In genomic region chr10:72335394-72336258, GRCh38 we compare ENCODE assay signal across 2 cellular contexts.
A peak's percentile ranks its signal among the peaks of the same experiment; 100 is the strongest.
TF ChIP-seq lines count a peak whose summit lies in the region.

No MANE protein-coding gene starts in this region.

TF ChIP-seq in HCT116, 20 proteins besides CTCF, POLR2A, EP300 and RAD21 (continued from another document):
- TF ChIP-seq CBX3 (IDR thresholded peaks at IDR 0.05; ENCODE audit: low read depth), result no peak
- TF ChIP-seq ATF3 (IDR thresholded peaks at IDR 0.05), result no peak
- TF ChIP-seq ZBTB33 (IDR thresholded peaks at IDR 0.05; ENCODE audit: extremely low read depth, insufficient replicate concordance, low read length), result no peak
- TF ChIP-seq CEBPB (IDR thresholded peaks at IDR 0.05; ENCODE audit: low read depth), result no peak
- no peak for TF ChIP-seq REST (IDR thresholded peaks at IDR 0.05; ENCODE audit: low read depth)
- no peak for TF ChIP-seq POLR2AphosphoS5 (IDR thresholded peaks at IDR 0.05; ENCODE audit: low read depth, low read length)
- TF ChIP-seq SP1 (IDR thresholded peaks at IDR 0.05; ENCODE audit: low read depth), result no peak
- no peak for TF ChIP-seq SRF (IDR thresholded peaks at IDR 0.05; ENCODE audit: low read depth)
- TF ChIP-seq ZFX (IDR thresholded peaks at IDR 0.05), result no peak; the same call in 1 of the 2 replicates
- TF ChIP-seq JUND (IDR thresholded peaks at IDR 0.05), result no peak
- TF ChIP-seq YY1 (IDR thresholded peaks at IDR 0.05; ENCODE audit: extremely low read depth, insufficient replicate concordance, low read depth, low read length), result no peak
- no peak for TF ChIP-seq EZH2phosphoT487 (IDR thresholded peaks at IDR 0.05; ENCODE audit: borderline replicate concordance)
- no peak for TF ChIP-seq SIN3A (IDR thresholded peaks at IDR 0.05; ENCODE audit: low read depth)
- TF ChIP-seq TCF7L2 (IDR thresholded peaks at IDR 0.05; ENCODE audit: borderline replicate concordance, extremely low read depth, insufficient read depth, insufficient read length), result no peak
- no peak for TF ChIP-seq EZH2 (IDR thresholded peaks at IDR 0.05)
- TF ChIP-seq ZNF274 (IDR thresholded peaks at IDR 0.05; ENCODE audit: low read depth, low read length), result no peak
- no peak for TF ChIP-seq ELF1 (IDR thresholded peaks at IDR 0.05; ENCODE audit: borderline replicate concordance, low read depth)
- TF ChIP-seq MAX (IDR thresholded peaks at IDR 0.05), result no peak
- TF ChIP-seq EGR1 (IDR thresholded peaks at IDR 0.05; ENCODE audit: low read depth), result no peak

TF ChIP-seq in GM12878, 131 proteins besides CTCF, POLR2A, EP300 and RAD21 (continues in another document):
- TF ChIP-seq BHLHE40 (IDR thresholded peaks at IDR 0.05; ENCODE audit: borderline replicate concordance in 1 of 2, low read depth in 2 of 2, low read length in 1 of 2), result peak in 1 of 2 experiments; percentile 2; a peak in 1 of 4 replicates
- peak; percentile 21; the same call in 1 of the 2 replicates for TF ChIP-seq SPI1 (IDR thresholded peaks at IDR 0.05; ENCODE audit: borderline replicate concordance, insufficient read depth, low read depth, low read length)
- TF ChIP-seq NKRF (conservative IDR thresholded peaks at IDR 0.05), result no peak
- TF ChIP-seq CUX1 (IDR thresholded peaks at IDR 0.05; ENCODE audit: insufficient replicate concordance, low read depth, low read length), result no peak
- peak; percentile 83 for TF ChIP-seq MEF2B (IDR thresholded peaks at IDR 0.05; ENCODE audit: partially characterized antibody, poor library complexity, severe bottlenecking)
- no peak for TF ChIP-seq STAT3 (IDR thresholded peaks at IDR 0.05; ENCODE audit: low read depth, low read length)
- no peak for TF ChIP-seq ZNF217 (IDR thresholded peaks at IDR 0.05)
- TF ChIP-seq POLR2AphosphoS5 (IDR thresholded peaks at IDR 0.05; ENCODE audit: low read length), result peak; percentile 16; the same call in 1 of the 2 replicates
- TF ChIP-seq MAX (IDR thresholded peaks at IDR 0.05; ENCODE audit: low read depth, low read length), result no peak
- TF ChIP-seq TCF12 (IDR thresholded peaks at IDR 0.05; ENCODE audit: low read depth, low read length), result peak; percentile 90; the same call in 1 of the 2 replicates
- TF ChIP-seq ELK1 (IDR thresholded peaks at IDR 0.05; ENCODE audit: low read depth, low read length), result no peak
- TF ChIP-seq EGR1 (IDR thresholded peaks at IDR 0.05; ENCODE audit: borderline replicate concordance in 1 of 2, low read depth in 2 of 2, low read length in 2 of 2), result peak in 1 of 2 experiments; percentile 50; a peak in 1 of 3 replicates
- peak; percentile 29 for TF ChIP-seq SKIL (IDR thresholded peaks at IDR 0.05; ENCODE audit: low read depth, poor library complexity, severe bottlenecking)
- no peak for TF ChIP-seq CBFB (IDR thresholded peaks at IDR 0.05; ENCODE audit: low read depth)
- TF ChIP-seq IRF3 (IDR thresholded peaks at IDR 0.05), result peak; percentile 4; the same call in 1 of the 2 replicates
- TF ChIP-seq IKZF1 (conservative IDR thresholded peaks at IDR 0.05), result no peak
- TF ChIP-seq E2F8 (IDR thresholded peaks at IDR 0.05; ENCODE audit: low read depth, partially characterized antibody), result no peak
- no peak for TF ChIP-seq SUPT20H (IDR thresholded peaks at IDR 0.05; ENCODE audit: borderline replicate concordance, control insufficient read depth, low read depth, low read length)
- TF ChIP-seq RELB (IDR thresholded peaks at IDR 0.05; ENCODE audit: low read depth), result 0 out of 2 replicates have a peak, but pooled peaks have one; percentile 2
- peak; percentile 78; the same call in 1 of the 2 replicates for TF ChIP-seq NBN (IDR thresholded peaks at IDR 0.05)
- TF ChIP-seq BRCA1 (IDR thresholded peaks at IDR 0.05; ENCODE audit: low read depth, low read length), result no peak
- no peak for TF ChIP-seq ZNF592 (IDR thresholded peaks at IDR 0.05)
- TF ChIP-seq SMARCA5 (IDR thresholded peaks at IDR 0.05), result 0 out of 2 replicates have a peak, but pooled peaks have one; percentile 5
- TF ChIP-seq MTA3 (IDR thresholded peaks at IDR 0.05; ENCODE audit: borderline replicate concordance, low read length), result no peak
- TF ChIP-seq ESRRA (IDR thresholded peaks at IDR 0.05; ENCODE audit: low read length), result no peak
- TF ChIP-seq NR2C1 (IDR thresholded peaks at IDR 0.05), result no peak
